1 cellular context compared by ENCODE assay signal in the genomic region with DNA sequence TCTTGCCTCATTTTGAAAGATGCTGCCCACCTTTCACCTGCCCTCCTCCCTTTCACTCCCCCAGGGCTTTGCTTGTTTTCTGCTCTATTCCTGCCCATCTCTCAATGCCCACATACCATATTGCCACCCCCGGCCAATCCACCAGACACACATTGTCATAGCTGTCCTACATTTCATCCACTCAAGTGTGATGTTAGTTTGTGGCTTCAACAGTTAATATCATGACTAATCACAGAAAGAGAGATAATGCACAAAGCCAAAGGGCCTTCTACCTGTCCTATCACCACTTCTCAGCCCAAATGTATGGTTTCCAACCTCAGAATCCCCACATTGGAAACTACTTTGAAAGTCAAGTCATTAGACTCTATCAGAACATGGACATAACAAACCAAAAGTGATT.
TF ChIP-seq lines count a peak whose summit lies in the region.

No MANE protein-coding gene starts in this region.

TF ChIP-seq in K562, 482 proteins besides CTCF, POLR2A, EP300 and RAD21:
- TF ChIP-seq KDM1A (IDR thresholded peaks at IDR 0.05) (0 out of 4 replicates have a peak, but pooled peaks of 1 of the 2 experiments have one; percentile 24), NFE2 (IDR thresholded peaks at IDR 0.05; ENCODE audit: low read depth) (0 out of 2 replicates have a peak, but pooled peaks have one; percentile 12), POLR2H (tag; IDR thresholded peaks at IDR 0.05; ENCODE audit: low read depth) (no peak)
